In genomic region chr17:64709481-64709880, GRCh38 we compare ENCODE assay signal across 11 cellular contexts. TPM values are rescaled to one million over a fixed set of nuclear protein-coding genes. Genes with fewer than 3 reads are reported as not detected.
A peak's percentile ranks its signal among the peaks of the same experiment; 100 is the strongest.
DNase-seq lines count a peak whose midpoint lies in the region; ATAC-seq and TF ChIP-seq lines count a peak whose summit lies in the region.
"Had no signal": no experiment of that assay in that cellular context is flagged by ENCODE, and none has a peak within 500 bp of the region (broad histone marks: within the 10 kb centered on the region; RNA-seq: fewer than 3 reads in every experiment).

No MANE protein-coding gene starts in this region.

- H3K36me3 ChIP-seq in right lobe of liver: no peaks in the 10 kb centered on the region
- no peaks in the 10 kb centered on the region for H3K36me3 ChIP-seq in upper lobe of left lung
- H3K36me3 ChIP-seq: vagina had no signal

- H3K27me3 ChIP-seq in right lobe of liver (no peaks in the 10 kb centered on the region), upper lobe of left lung (no peaks in the 10 kb centered on the region)
- H3K27me3 ChIP-seq: dorsolateral prefrontal cortex, vagina had no signal

- no peaks in the 10 kb centered on the region for H3K27me3 Mint-ChIP-seq in activated naive CD8-positive, alpha-beta T cell
- H3K27me3 Mint-ChIP-seq in activated naive CD8-positive, alpha-beta T cell treated with anti-CD3 and anti-CD28 coated beads, Interleukin-2, amount 50 U/mL, for 24 hours: no peaks in the 10 kb centered on the region
- no peaks in the 10 kb centered on the region for H3K27me3 Mint-ChIP-seq in activated CD8-positive, alpha-beta T cell treated with anti-CD3 and anti-CD28 coated beads, Interleukin-2, amount 10 ng/mL, durations not matched to agents 7 days and 5 days (ENCODE audit: low read depth)
- H3K27me3 Mint-ChIP-seq in Calu3 (ENCODE audit: unreplicated experiment): no peaks in the 10 kb centered on the region

- H3K9me3 Mint-ChIP-seq in activated naive CD8-positive, alpha-beta T cell (ENCODE audit: low read depth): no peaks in the 10 kb centered on the region
- H3K9me3 Mint-ChIP-seq in activated naive CD8-positive, alpha-beta T cell treated with anti-CD3 and anti-CD28 coated beads, Interleukin-2, amount 50 U/mL, for 24 hours: no peaks in the 10 kb centered on the region
- no peaks in the 10 kb centered on the region for H3K9me3 Mint-ChIP-seq in activated CD8-positive, alpha-beta T cell treated with anti-CD3 and anti-CD28 coated beads, Interleukin-2, amount 10 ng/mL, durations not matched to agents 7 days and 5 days (ENCODE audit: insufficient read depth)
- no peaks in the 10 kb centered on the region for H3K9me3 Mint-ChIP-seq in Calu3 (ENCODE audit: low read depth, unreplicated experiment)
- H3K9me3 Mint-ChIP-seq: nephron had no signal

- peaks cover 70% of the 10 kb centered on the region for H3K4me1 Mint-ChIP-seq in activated naive CD8-positive, alpha-beta T cell (ENCODE audit: low read depth)
- H3K4me1 Mint-ChIP-seq in activated naive CD8-positive, alpha-beta T cell treated with anti-CD3 and anti-CD28 coated beads, Interleukin-2, amount 50 U/mL, for 24 hours: peaks cover 64% of the 10 kb centered on the region
- H3K4me1 Mint-ChIP-seq in activated CD8-positive, alpha-beta T cell treated with anti-CD3 and anti-CD28 coated beads, Interleukin-2, amount 10 ng/mL, durations not matched to agents 7 days and 5 days (ENCODE audit: low read depth): peaks cover 80% of the 10 kb centered on the region
- H3K4me1 Mint-ChIP-seq in Calu3 (ENCODE audit: low read depth, unreplicated experiment): peaks cover 22% of the 10 kb centered on the region

- no CpG with 5 or more reads among the region's 4 CpGs for WGBS in right lobe of liver (ENCODE audit: insufficient coverage, low coverage, low lambda C conversion rate, missing lambda C conversion rate)
- 37 to 53% methylated on average over 2 to 4 of the region's 4 CpGs for WGBS in upper lobe of left lung, 2 donors

- no peaks in the 10 kb centered on the region for H3K9me3 ChIP-seq in right lobe of liver
- H3K9me3 ChIP-seq in upper lobe of left lung: no peaks in the 10 kb centered on the region
- H3K9me3 ChIP-seq: vagina had no signal

- peak overlapping the region in 2 of 3 donors; percentile 9 to 38 for H3K27ac ChIP-seq in right lobe of liver
- peak overlapping the region; percentile 67 to 89 (median 76) for H3K27ac ChIP-seq in upper lobe of left lung
- H3K27ac ChIP-seq: vagina had no signal

- TF ChIP-seq EP300 in upper lobe of left lung (IDR thresholded peaks at IDR 0.05): no peak

- intact Hi-C loops in right lobe of liver (cut with DNase I): no loop called here
- intact Hi-C loops in Calu3 (cut with micrococcal nuclease; ENCODE audit: unreplicated experiment): loop anchor here (5.0 kb wide), 1 partner anchor 47 kb away; the partner anchor contains the start of gene SMURF2

- H3K36me3 Mint-ChIP-seq in activated naive CD8-positive, alpha-beta T cell: no peaks in the 10 kb centered on the region
- H3K36me3 Mint-ChIP-seq in activated naive CD8-positive, alpha-beta T cell treated with anti-CD3 and anti-CD28 coated beads, Interleukin-2, amount 50 U/mL, for 24 hours (ENCODE audit: low read depth): no peaks in the 10 kb centered on the region
- H3K36me3 Mint-ChIP-seq in activated CD8-positive, alpha-beta T cell treated with anti-CD3 and anti-CD28 coated beads, Interleukin-2, amount 10 ng/mL, durations not matched to agents 7 days and 5 days (ENCODE audit: low read depth): peaks cover 2% of the 10 kb centered on the region
- H3K36me3 Mint-ChIP-seq in Calu3 (ENCODE audit: insufficient read depth, unreplicated experiment): peaks cover 14% of the 10 kb centered on the region

- CTCF ChIA-PET in activated CD8-positive, alpha-beta T cell treated with anti-CD3 and anti-CD28 coated beads, Interleukin-2, amount 10 ng/mL, durations not matched to agents 7 days and 5 days (lab: Charles Lee): interaction anchor here (0.6 to 1.8 kb wide), 5 partner anchors 12 to 312 kb away, joined by 3 to 16 read pairs (median 3); no protein-coding TSS in a partner anchor
- CTCF ChIA-PET in Calu3 (lab: Charles Lee): no interaction called here

- no TSS peak for BruUV-seq in Calu3 (replicated peaks; lab: Mats Ljungman, UMichigan)

- no peak for ATAC-seq in activated naive CD8-positive, alpha-beta T cell treated with anti-CD3 and anti-CD28 coated beads, Interleukin-2, amount 50 U/mL, for 24 hours
- ATAC-seq in activated CD8-positive, alpha-beta T cell treated with anti-CD3 and anti-CD28 coated beads, Interleukin-2, amount 10 ng/mL, durations not matched to agents 7 days and 5 days: no peak
- ATAC-seq in right lobe of liver (no peak), upper lobe of left lung (ENCODE audit: low FRiP score in 2 of 2) (no peak), GM19395 (IDR thresholded peaks at IDR 0.05; ENCODE audit: unreplicated experiment) (no peak), HG03342 (IDR thresholded peaks at IDR 0.05; ENCODE audit: unreplicated experiment) (no peak)

- POLR2A ChIA-PET in activated CD8-positive, alpha-beta T cell treated with anti-CD3 and anti-CD28 coated beads, Interleukin-2, amount 10 ng/mL, durations not matched to agents 7 days and 5 days (lab: Charles Lee): interaction anchor here (0.6 to 2.2 kb wide), 5 partner anchors 47 to 701 kb away, joined by 3 to 12 read pairs (median 3); partner anchors contain the start of genes CEP95, DDX5 and SMURF2

- H3K4me1 ChIP-seq in right lobe of liver (peaks cover 0 to 5% (median 0%) of the 10 kb centered on the region in 4 donors), upper lobe of left lung (peaks cover 52 to 75% (median 56%) of the 10 kb centered on the region in 4 donors)

- no peak for DNase-seq in activated naive CD8-positive, alpha-beta T cell treated with anti-CD3 and anti-CD28 coated beads, Interleukin-2, amount 50 U/mL, for 24 hours
- DNase-seq in activated CD8-positive, alpha-beta T cell treated with anti-CD3 and anti-CD28 coated beads, Interleukin-2, amount 10 ng/mL, durations not matched to agents 7 days and 5 days: no peak
- DNase-seq in right lobe of liver (no peak), upper lobe of left lung (no peak), Calu3 (no peak)

- TF ChIP-seq CTCF in right lobe of liver (IDR thresholded peaks at IDR 0.05) (no peak), upper lobe of left lung (IDR thresholded peaks at IDR 0.05) (no peak), Calu3 (IDR thresholded peaks at IDR 0.05; ENCODE audit: unreplicated experiment) (no peak)

- H3K4me3 ChIP-seq in right lobe of liver (no peak overlapping the region), upper lobe of left lung (no peak overlapping the region)
- H3K4me3 ChIP-seq: dorsolateral prefrontal cortex, vagina had no signal

- H3K4me3 Mint-ChIP-seq in activated naive CD8-positive, alpha-beta T cell: no peak overlapping the region
- H3K4me3 Mint-ChIP-seq in activated naive CD8-positive, alpha-beta T cell treated with anti-CD3 and anti-CD28 coated beads, Interleukin-2, amount 50 U/mL, for 24 hours: no peak overlapping the region
- peak overlapping the region; percentile 42 for H3K4me3 Mint-ChIP-seq in activated CD8-positive, alpha-beta T cell treated with anti-CD3 and anti-CD28 coated beads, Interleukin-2, amount 10 ng/mL, durations not matched to agents 7 days and 5 days
- H3K4me3 Mint-ChIP-seq in Calu3 (ENCODE audit: low read depth, unreplicated experiment): no peak overlapping the region
- H3K4me3 Mint-ChIP-seq: nephron had no signal

- TF ChIP-seq POLR2A in right lobe of liver (IDR thresholded peaks at IDR 0.05) (no peak), upper lobe of left lung (IDR thresholded peaks at IDR 0.05) (no peak)

- H3K27ac Mint-ChIP-seq in activated naive CD8-positive, alpha-beta T cell: peak overlapping the region; percentile 69
- no peak overlapping the region for H3K27ac Mint-ChIP-seq in activated naive CD8-positive, alpha-beta T cell treated with anti-CD3 and anti-CD28 coated beads, Interleukin-2, amount 50 U/mL, for 24 hours
- H3K27ac Mint-ChIP-seq in activated CD8-positive, alpha-beta T cell treated with anti-CD3 and anti-CD28 coated beads, Interleukin-2, amount 10 ng/mL, durations not matched to agents 7 days and 5 days: peak overlapping the region; percentile 78
- H3K27ac Mint-ChIP-seq in Calu3 (ENCODE audit: unreplicated experiment): no peak overlapping the region

RNA-seq across cellular contexts. Expression of gene SMURF2, which starts 47.4 kb away (rescaled TPM):
- 10 to 100 TPM; 16.1 to 16.4 TPM for total RNA-seq in activated CD8-positive, alpha-beta T cell treated with anti-CD3 and anti-CD28 coated beads, Interleukin-2, amount 10 ng/mL, durations not matched to agents 7 days and 5 days
- 1 to 10 TPM; 2.5 to 6.8 (median 4.0) TPM for total RNA-seq in right lobe of liver
- total RNA-seq in upper lobe of left lung: 10 to 100 TPM; 24.1 to 58.2 (median 34.9) TPM
- total RNA-seq in Calu3 (2022): 15.0 and 18.8 TPM in 2 replicates

Comparison
In these comparisons a context has a peak if more than half of its experiments do, and no peak if none do; other contexts are left out.
1. H3K27ac Mint-ChIP-seq: peak in activated naive CD8-positive, alpha-beta T cell (single experiment) and activated CD8-positive, alpha-beta T cell treated with anti-CD3 and anti-CD28 coated beads, Interleukin-2, amount 10 ng/mL, durations not matched to agents 7 days and 5 days (single experiment); none in activated naive CD8-positive, alpha-beta T cell treated with anti-CD3 and anti-CD28 coated beads, Interleukin-2, amount 50 U/mL, for 24 hours (single experiment) and Calu3 (single experiment).